17 cellular contexts compared by ENCODE assay signal in the genomic region with DNA sequence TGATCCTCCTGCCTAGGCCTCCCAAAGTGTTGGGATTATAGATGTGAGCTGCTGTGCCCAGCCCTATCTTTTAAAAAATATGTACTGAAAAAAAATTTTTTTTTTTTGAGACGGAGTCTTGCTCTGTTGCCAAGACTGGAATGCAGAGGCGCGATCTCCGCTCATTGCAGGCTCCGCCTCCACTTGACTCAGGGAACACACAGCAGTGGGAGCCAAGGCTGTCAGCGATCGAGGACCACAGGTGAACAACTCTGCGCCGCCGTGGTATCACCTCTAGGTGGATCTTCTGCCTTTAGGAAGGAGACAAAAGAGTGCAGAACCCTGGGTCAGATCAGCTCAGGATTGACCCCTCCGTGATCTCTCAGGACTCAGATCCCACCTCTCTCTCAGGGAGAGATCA. TPM values are rescaled to one million over a fixed set of nuclear protein-coding genes. Genes with fewer than 3 reads are reported as not detected.
DNase-seq lines count a peak whose midpoint lies in the region; ATAC-seq and TF ChIP-seq lines count a peak whose summit lies in the region.
"Had no signal": no experiment of that assay in that cellular context is flagged by ENCODE, and none has a peak within 500 bp of the region (broad histone marks: within the 10 kb centered on the region; RNA-seq: fewer than 3 reads in every experiment).

No MANE protein-coding gene starts in this region.

- H3K9me3 ChIP-seq in IMR-90 (ENCODE audit: control insufficient read depth, insufficient read depth, low read length) = no peaks in the 10 kb centered on the region
- H3K9me3 ChIP-seq in RWPE2 (ENCODE audit: severe bottlenecking) = no peaks in the 10 kb centered on the region
- H3K9me3 ChIP-seq in gastroesophageal sphincter = no peaks in the 10 kb centered on the region
- no peaks in the 10 kb centered on the region for H3K9me3 ChIP-seq in neural progenitor cell (ENCODE audit: low read depth)
- H3K9me3 ChIP-seq: esophagus squamous epithelium had no signal

- no peak overlapping the region for H4K8ac ChIP-seq in IMR-90 (ENCODE audit: low read depth in 2 of 2, low read length in 2 of 2)

- no peaks in the 10 kb centered on the region for H3K36me3 Mint-ChIP-seq in neural progenitor cell
- H3K36me3 Mint-ChIP-seq: immature natural killer cell; naive thymus-derived CD8-positive, alpha-beta T cell had no signal

- H3K79me2 ChIP-seq in neural progenitor cell (ENCODE audit: low read depth) = no peaks in the 10 kb centered on the region

- no peak overlapping the region for H4K91ac ChIP-seq in IMR-90 (ENCODE audit: insufficient read depth, low read depth, low read length)

- peaks cover 7% of the 10 kb centered on the region for H3K27me3 Mint-ChIP-seq in neural progenitor cell (ENCODE audit: insufficient read depth, low read depth)

- ATAC-seq in IMR-90 (ENCODE audit: low read depth) (peak; percentile 79), RWPE2 (ENCODE audit: low read depth) (0 out of 3 replicates have a peak, but pooled peaks have one; percentile 8), gastroesophageal sphincter (peak; percentile 65)
- ATAC-seq: naive thymus-derived CD8-positive, alpha-beta T cell had no signal

- H2AFZ ChIP-seq in IMR-90 (replicated peaks; ENCODE audit: low read length, poor library complexity) (peak overlapping the region; percentile 78), neural progenitor cell (replicated peaks) (no peak overlapping the region)

- TF ChIP-seq CTCF in IMR-90 (conservative IDR thresholded peaks at IDR 0.05; ENCODE audit: low read depth, low read length) = no peak
- TF ChIP-seq CTCF in RWPE2 (IDR thresholded peaks at IDR 0.05; ENCODE audit: poor library complexity, severe bottlenecking) = no peak
- no peak for TF ChIP-seq CTCF in gastroesophageal sphincter (IDR thresholded peaks at IDR 0.05)
- TF ChIP-seq CTCF in neural progenitor cell (IDR thresholded peaks at IDR 0.05) = no peak

- no peaks in the 10 kb centered on the region for H3K36me3 ChIP-seq in IMR-90 (ENCODE audit: control insufficient read depth, insufficient read depth, low read length)
- H3K36me3 ChIP-seq in RWPE2 (ENCODE audit: low read depth) = no peaks in the 10 kb centered on the region
- H3K36me3 ChIP-seq in gastroesophageal sphincter = no peaks in the 10 kb centered on the region
- no peaks in the 10 kb centered on the region for H3K36me3 ChIP-seq in neural progenitor cell

- in situ Hi-C loops in IMR-90 (cut with MboI; ENCODE audit: low sequenced_read_pairs) = no loop called here

- no peaks in the 10 kb centered on the region for H3F3A ChIP-seq in neural progenitor cell (ENCODE audit: low read depth)

- H2BK5ac ChIP-seq in IMR-90 (ENCODE audit: low read depth, low read length, poor library complexity, severe bottlenecking) = no peak overlapping the region

- no peaks in the 10 kb centered on the region for H3K9me3 Mint-ChIP-seq in neural progenitor cell
- H3K9me3 Mint-ChIP-seq: immature natural killer cell; naive thymus-derived CD8-positive, alpha-beta T cell had no signal

- peak overlapping the region; percentile 84 for H2AK9ac ChIP-seq in IMR-90 (replicated peaks; ENCODE audit: low read depth, low read length, poor library complexity)

- no peak overlapping the region for H3K4ac ChIP-seq in IMR-90 (ENCODE audit: low read depth, low read length)

- no peak overlapping the region for H2BK120ac ChIP-seq in IMR-90 (ENCODE audit: low read depth, low read length)

- no peak overlapping the region for H4K5ac ChIP-seq in IMR-90 (ENCODE audit: low read depth, low read length)

- H3K4me3 ChIP-seq in IMR-90 (ENCODE audit: insufficient read depth, low read depth, low read length) (no peak overlapping the region), RWPE2 (ENCODE audit: severe bottlenecking) (no peak overlapping the region), gastroesophageal sphincter (no peak overlapping the region), neural progenitor cell (no peak overlapping the region)
- H3K4me3 ChIP-seq: esophagus squamous epithelium had no signal

- no peaks in the 10 kb centered on the region for H3K4me1 Mint-ChIP-seq in neural progenitor cell
- H3K4me1 Mint-ChIP-seq: immature natural killer cell; naive thymus-derived CD8-positive, alpha-beta T cell had no signal

- no peak for TF ChIP-seq RAD21 in IMR-90 (IDR thresholded peaks at IDR 0.05; ENCODE audit: low read length)

- no peak overlapping the region for H2BK15ac ChIP-seq in IMR-90 (ENCODE audit: low read depth, low read length)

- no peak overlapping the region for H3K14ac ChIP-seq in IMR-90 (replicated peaks; ENCODE audit: low read depth, low read length)

- H3K4me2 ChIP-seq in IMR-90 (ENCODE audit: low read depth, low read length) = peak overlapping the region; percentile 73
- H3K4me2 ChIP-seq in neural progenitor cell = peak overlapping the region; percentile 55

- peaks cover 2% of the 10 kb centered on the region; the same call in 1 of the 2 replicates for H3K9me1 ChIP-seq in IMR-90 (ENCODE audit: insufficient read depth, low read length)

- peaks cover 12% of the 10 kb centered on the region for H3K4me1 ChIP-seq in IMR-90 (ENCODE audit: control insufficient read depth, insufficient read depth, low read length)
- peaks cover 38% of the 10 kb centered on the region for H3K4me1 ChIP-seq in RWPE2 (ENCODE audit: insufficient read depth, poor library complexity, severe bottlenecking)
- peaks cover 0 to 7% (median 0%) of the 10 kb centered on the region in 3 donors for H3K4me1 ChIP-seq in gastroesophageal sphincter
- H3K4me1 ChIP-seq in neural progenitor cell = no peaks in the 10 kb centered on the region

- H2BK20ac ChIP-seq in IMR-90 (ENCODE audit: low read depth, low read length) = no peak overlapping the region

- no peak overlapping the region for H3K9ac ChIP-seq in IMR-90 (ENCODE audit: low read depth, low read length)
- no peak overlapping the region for H3K9ac ChIP-seq in neural progenitor cell

- CTCF ChIA-PET in IMR-90 (lab: Yijun Ruan, JAX) = no interaction called here

- no peak overlapping the region; the same call in 1 of the 2 replicates for H2AK5ac ChIP-seq in IMR-90 (ENCODE audit: low read depth, low read length)

- no peak overlapping the region for H3K56ac ChIP-seq in IMR-90 (ENCODE audit: extremely low read depth, insufficient read depth, low read length)

- intact Hi-C loops in IMR-90 (cut with micrococcal nuclease) = no loop called here

- H3K27me3 ChIP-seq in IMR-90 (ENCODE audit: control insufficient read depth, insufficient read depth, low read length) (peaks cover 14% of the 10 kb centered on the region), RWPE2 (ENCODE audit: insufficient read depth, poor library complexity, severe bottlenecking) (no peaks in the 10 kb centered on the region), gastroesophageal sphincter (no peaks in the 10 kb centered on the region), neural progenitor cell (peaks cover 46% of the 10 kb centered on the region)
- H3K27me3 ChIP-seq: esophagus squamous epithelium had no signal

- TF ChIP-seq EP300 in gastroesophageal sphincter (IDR thresholded peaks at IDR 0.05) = no peak

- TF ChIP-seq POLR2A in IMR-90 (IDR thresholded peaks at IDR 0.05; ENCODE audit: low read depth, low read length) = no peak
- no peak for TF ChIP-seq POLR2A in gastroesophageal sphincter (IDR thresholded peaks at IDR 0.05)
- TF ChIP-seq POLR2A in erythroblast (IDR thresholded peaks at IDR 0.05; ENCODE audit: low read length) = no peak

- H3K79me1 ChIP-seq in IMR-90 (ENCODE audit: low read depth in 1 of 2, low read length in 2 of 2) = no peaks in the 10 kb centered on the region

- H3K23ac ChIP-seq in IMR-90 (ENCODE audit: low read depth, low read length) = no peak overlapping the region

- no peak overlapping the region for H3K27ac Mint-ChIP-seq in neural progenitor cell
- H3K27ac Mint-ChIP-seq: immature natural killer cell had no signal

- H4K20me1 ChIP-seq in IMR-90 (ENCODE audit: insufficient read depth, low read length) (no peaks in the 10 kb centered on the region), neural progenitor cell (ENCODE audit: low read depth) (no peaks in the 10 kb centered on the region)

- DNase-seq in IMR-90 (peak; percentile 48), RWPE2 (ENCODE audit: low spot score) (no peak), neural progenitor cell (ENCODE audit: low spot score) (peak; percentile 29), SHP77 treated with DMSO at 0.1 percent for 48 hours (lab: John Stamatoyannopoulos, UW) (no peak), erythroblast (lab: John Stamatoyannopoulos, UW) (no peak), anterior cingulate cortex (lab: John Stamatoyannopoulos, UW) (no peak)
- DNase-seq in effector CD4-positive, alpha-beta T cell = no peak
- DNase-seq: activated CD4-positive, alpha-beta T cell treated with anti-CD3 and anti-CD28 coated beads, Interleukin-2, amount 50 U/mL, for 1 hour; activated effector memory CD4-positive, alpha-beta T cell treated with anti-CD3 and anti-CD28 coated beads, Interleukin-2, amount 50 U/mL, for 16 hours; esophagus squamous epithelium; immature natural killer cell; Kasumi-1; naive thymus-derived CD8-positive, alpha-beta T cell; NCI-H2171 treated with DMSO at 0.1 percent for 48 hours had no signal

- WGBS in IMR-90 (ENCODE audit: extremely low coverage in 2 of 2, insufficient read length in 1 of 2), 2 experiments = 34% methylated on average over 3 of the region's 11 CpGs; no CpG with 5 or more reads in 1 of the 2 experiments
- WGBS in gastroesophageal sphincter (ENCODE audit: low coverage in 1 of 2), 2 donors = 55% methylated on average over 11 of the region's 11 CpGs; no CpG with 5 or more reads in 1 of the 2 donors

- POLR2A ChIA-PET in IMR-90 (lab: Charles Lee; ENCODE audit: unreplicated experiment) = no interaction called here

- H3K27ac ChIP-seq in IMR-90 (ENCODE audit: insufficient read depth, low read length) (no peak overlapping the region), RWPE2 (ENCODE audit: poor library complexity, severe bottlenecking) (no peak overlapping the region), gastroesophageal sphincter (no peak overlapping the region), neural progenitor cell (no peak overlapping the region)
- H3K27ac ChIP-seq: C4-2B, esophagus squamous epithelium had no signal

- no peak overlapping the region for H3K4me3 Mint-ChIP-seq in neural progenitor cell
- H3K4me3 Mint-ChIP-seq: immature natural killer cell; naive thymus-derived CD8-positive, alpha-beta T cell had no signal

- no TSS peak for BruUV-seq in IMR-90 (replicated peaks; lab: Mats Ljungman, UMichigan)

- no peak overlapping the region for H3K18ac ChIP-seq in IMR-90 (ENCODE audit: low read depth, low read length)

- dilution Hi-C loops in IMR-90 (cut with HindIII; ENCODE audit: low sequenced_read_pairs, unreplicated experiment) = no loop called here

RNA-seq across cellular contexts. Expression of gene RAET1E, which starts 13.7 kb away (rescaled TPM):
- total RNA-seq in IMR-90 (2012; rRNA removed) = not detected in 2 replicates
- not detected in 2 replicates for polyA plus RNA-seq in IMR-90 (2012; rRNA removed)
- polyA plus RNA-seq in IMR-90 (2012; cell fraction: cytosol; rRNA removed) = 0.02 TPM in 1 of 2 replicates, not detected in the other
- 0.16 TPM in 1 of 2 replicates, not detected in the other for polyA plus RNA-seq in IMR-90 (2012; cell fraction: nucleus; rRNA removed; ENCODE audit: low replicate concordance)
- total RNA-seq in gastroesophageal sphincter = under 1 TPM in 1 of 4 donors, not detected in 3; 0.69 TPM
- not detected in 2 replicates for total RNA-seq in neural progenitor cell (ENCODE audit: low replicate concordance)
- total RNA-seq: naive thymus-derived CD8-positive, alpha-beta T cell; T-helper 1 cell treated with Interleukin-12 subunit alpha and Interleukin-12 subunit beta and Interleukin-4 antibody, amounts not matched to agents 30 ng/mL and 1 ng/mL, for 36 hours had no signal
- polyA plus RNA-seq: immature natural killer cell; naive thymus-derived CD8-positive, alpha-beta T cell had no signal

RNA-seq across cellular contexts. Expression of gene LRP11, which starts 20.1 kb away (rescaled TPM):
- 63.8 and 74.7 TPM in 2 replicates for total RNA-seq in IMR-90 (2012; rRNA removed)
- 46.5 and 48.8 TPM in 2 replicates for polyA plus RNA-seq in IMR-90 (2012; rRNA removed)
- 17.7 and 33.4 TPM in 2 replicates for polyA plus RNA-seq in IMR-90 (2012; cell fraction: cytosol; rRNA removed)
- 21.3 and 25.1 TPM in 2 replicates for polyA plus RNA-seq in IMR-90 (2012; cell fraction: nucleus; rRNA removed; ENCODE audit: low replicate concordance)
- 10 to 100 TPM; 17.9 to 33.3 (median 29.6) TPM for total RNA-seq in gastroesophageal sphincter
- 2.2 and 2.8 TPM in 2 replicates for total RNA-seq in neural progenitor cell (ENCODE audit: low replicate concordance)

RNA-seq across cellular contexts. Expression of gene RAET1G, which starts 38.7 kb away (rescaled TPM):
- 1.3 and 2.2 TPM in 2 replicates for total RNA-seq in IMR-90 (2012; rRNA removed)
- 3.6 and 4.2 TPM in 2 replicates for polyA plus RNA-seq in IMR-90 (2012; rRNA removed)
- polyA plus RNA-seq in IMR-90 (2012; cell fraction: cytosol; rRNA removed) = 2.9 and 4.8 TPM in 2 replicates
- 1.3 and 2.7 TPM in 2 replicates for polyA plus RNA-seq in IMR-90 (2012; cell fraction: nucleus; rRNA removed; ENCODE audit: low replicate concordance)
- total RNA-seq in gastroesophageal sphincter = 1 to 10 TPM in 1 of 4 donors, not detected in 3; 1.4 TPM
- total RNA-seq in neural progenitor cell (ENCODE audit: low replicate concordance) = not detected in 2 replicates
- total RNA-seq: naive thymus-derived CD8-positive, alpha-beta T cell; T-helper 1 cell treated with Interleukin-12 subunit alpha and Interleukin-12 subunit beta and Interleukin-4 antibody, amounts not matched to agents 30 ng/mL and 1 ng/mL, for 36 hours had no signal
- polyA plus RNA-seq: immature natural killer cell; naive thymus-derived CD8-positive, alpha-beta T cell had no signal

RNA-seq across cellular contexts. Expression of gene ULBP2, which starts 57.6 kb away (rescaled TPM):
- total RNA-seq in IMR-90 (2012; rRNA removed) (7.2 and 7.9 TPM in 2 replicates), gastroesophageal sphincter (under 1 TPM in 2 of 4 donors, not detected in 2; 0.39 to 0.74 TPM), neural progenitor cell (ENCODE audit: low replicate concordance) (not detected in 2 replicates)
- 16.2 and 17.0 TPM in 2 replicates for polyA plus RNA-seq in IMR-90 (2012; rRNA removed)
- polyA plus RNA-seq in IMR-90 (2012; cell fraction: cytosol; rRNA removed) = 12.4 and 17.1 TPM in 2 replicates
- 6.0 and 6.8 TPM in 2 replicates for polyA plus RNA-seq in IMR-90 (2012; cell fraction: nucleus; rRNA removed; ENCODE audit: low replicate concordance)
- total RNA-seq: naive thymus-derived CD8-positive, alpha-beta T cell had no signal

Comparison
In these comparisons a context has a peak if more than half of its experiments do, and no peak if none do; other contexts are left out.
1. ATAC-seq: peak in every context shown above with its lines; median percentile 79 in IMR-90; 65 in gastroesophageal sphincter; 8 in RWPE2.
2. DNase-seq: peak in IMR-90 (single experiment) and neural progenitor cell (single experiment); none in RWPE2 (single experiment), SHP77 treated with DMSO at 0.1 percent for 48 hours (single experiment), effector CD4-positive, alpha-beta T cell (single experiment), erythroblast (0 of 2) and anterior cingulate cortex (0 of 58).